In genomic region chr4:76687730-76688441, GRCh38 we compare ENCODE assay signal across 13 cellular contexts.
DNase-seq lines count a peak whose midpoint lies in the region; ATAC-seq, FAIRE-seq and TF ChIP-seq lines count a peak whose summit lies in the region.
"Had no signal": no experiment of that assay in that cellular context is flagged by ENCODE, and none has a peak within 500 bp of the region (broad histone marks: within the 10 kb centered on the region; RNA-seq: fewer than 3 reads in every experiment).

No MANE protein-coding gene starts in this region.

- no peaks in the 10 kb centered on the region for H3K9me3 Mint-ChIP-seq in endodermal cell
- H3K9me3 Mint-ChIP-seq: naive B cell had no signal

- no peaks in the 10 kb centered on the region for H3K36me3 Mint-ChIP-seq in endodermal cell (ENCODE audit: low read depth)
- H3K36me3 Mint-ChIP-seq: activated CD8-positive, alpha-beta memory T cell treated with anti-CD3 and anti-CD28 coated beads, Interleukin-2, amount 10 ng/mL, durations not matched to agents 7 days and 5 days had no signal

- H3K9ac ChIP-seq in endodermal cell (ENCODE audit: extremely low read depth, low read length, poor library complexity, severe bottlenecking), result peak overlapping the region; percentile 57

- H3K27me3 Mint-ChIP-seq in endodermal cell (ENCODE audit: insufficient read depth), result peaks cover 39% of the 10 kb centered on the region

- H3K4me1 Mint-ChIP-seq in endodermal cell, result peaks cover 37% of the 10 kb centered on the region

- no peak overlapping the region for H3K27ac Mint-ChIP-seq in endodermal cell
- H3K27ac Mint-ChIP-seq: activated CD8-positive, alpha-beta memory T cell treated with anti-CD3 and anti-CD28 coated beads, Interleukin-2, amount 10 ng/mL, durations not matched to agents 7 days and 5 days had no signal

- 45 to 63% methylated on average over 4 to 5 of the region's 5 CpGs for WGBS in endodermal cell (ENCODE audit: insufficient coverage in 1 of 2, insufficient read length in 1 of 2), 2 experiments
- 35 to 57% (median 47%) methylated on average over 5 of the region's 5 CpGs for WGBS in small intestine, 3 donors

- no peaks in the 10 kb centered on the region for H3K36me3 ChIP-seq in endodermal cell (ENCODE audit: control insufficient read depth, insufficient read depth, low read length)
- H3K36me3 ChIP-seq in small intestine (ENCODE audit: control insufficient read depth in 2 of 2, insufficient read depth in 2 of 2, low read length in 2 of 2), result peaks cover 0 to 2% of the 10 kb centered on the region in 2 donors
- H3K36me3 ChIP-seq: MG63 had no signal

- peak; percentile 21 for DNase-seq in DMS79 treated with DMSO at 0.1 percent for 48 hours (lab: John Stamatoyannopoulos, UW)
- DNase-seq in DMS79 (lab: John Stamatoyannopoulos, UW), result no peak
- DNase-seq in NCI-H748 treated with DMSO at 0.1 percent for 48 hours (lab: John Stamatoyannopoulos, UW), result peak; percentile 74
- peak; percentile 63 for DNase-seq in endodermal cell
- peak; percentile 66 for DNase-seq in small intestine
- DNase-seq in Kasumi-1 (lab: John Stamatoyannopoulos, UW), result no peak
- no peak for DNase-seq in activated T-cell treated with anti-CD3 and anti-CD28 coated beads, Interleukin-2, amount 50 U/mL, for 1 hour
- DNase-seq: activated CD8-positive, alpha-beta memory T cell treated with anti-CD3 and anti-CD28 coated beads, Interleukin-2, amount 10 ng/mL, durations not matched to agents 7 days and 5 days; MG63; naive B cell; stimulated activated CD4-positive, alpha-beta T cell treated with anti-CD3 and anti-CD28 coated beads, Interleukin-2, amount 100 ng/mL, for 24 hours had no signal

- H3K4me3 ChIP-seq in endodermal cell (ENCODE audit: low read length) (peak overlapping the region; percentile 96), small intestine (ENCODE audit: low read depth in 1 of 2, low read length in 2 of 2) (no peak overlapping the region)
- H3K4me3 ChIP-seq: MG63 had no signal

- peaks cover 23% of the 10 kb centered on the region for H3K4me1 ChIP-seq in endodermal cell (ENCODE audit: control insufficient read depth, insufficient read depth, low read length)
- H3K4me1 ChIP-seq in small intestine (ENCODE audit: control insufficient read depth in 2 of 2, insufficient read depth in 1 of 2, low read depth in 1 of 2, low read length in 1 of 2), result no peaks in the 10 kb centered on the region

- H3K27ac ChIP-seq in endodermal cell (ENCODE audit: low read depth, low read length), result no peak overlapping the region
- peak overlapping the region; percentile 32 to 60 for H3K27ac ChIP-seq in small intestine (ENCODE audit: low read depth in 1 of 2, low read length in 1 of 2)

- FAIRE-seq in small intestine (lab: Jason Lieb, UNC), result no peak
- FAIRE-seq: A204.1 had no signal

- H3K4me3 Mint-ChIP-seq in endodermal cell, result peak overlapping the region; percentile 67
- H3K4me3 Mint-ChIP-seq: activated CD8-positive, alpha-beta memory T cell treated with anti-CD3 and anti-CD28 coated beads, Interleukin-2, amount 10 ng/mL, durations not matched to agents 7 days and 5 days had no signal

- no peak for ATAC-seq in HG03469 (IDR thresholded peaks at IDR 0.05; ENCODE audit: unreplicated experiment)
- ATAC-seq: activated CD8-positive, alpha-beta memory T cell treated with anti-CD3 and anti-CD28 coated beads, Interleukin-2, amount 10 ng/mL, durations not matched to agents 7 days and 5 days had no signal

- H3K9me3 ChIP-seq in endodermal cell (ENCODE audit: control insufficient read depth, low read length) (no peaks in the 10 kb centered on the region), small intestine (ENCODE audit: control insufficient read depth, low read depth) (no peaks in the 10 kb centered on the region)
- H3K9me3 ChIP-seq: MG63 had no signal

- TF ChIP-seq CTCF in endodermal cell (conservative IDR thresholded peaks at IDR 0.05), result no peak

- H3K27me3 ChIP-seq in endodermal cell (ENCODE audit: control insufficient read depth, insufficient read depth, low read length, poor library complexity, severe bottlenecking) (peaks cover 26% of the 10 kb centered on the region), small intestine (ENCODE audit: control insufficient read depth in 2 of 2, insufficient read depth in 2 of 2, low read length in 2 of 2) (no peaks in the 10 kb centered on the region)
- H3K27me3 ChIP-seq: MG63 had no signal

Comparison
In these comparisons a context has a peak if more than half of its experiments do, and no peak if none do; other contexts are left out.
1. DNase-seq: peak in DMS79 treated with DMSO at 0.1 percent for 48 hours (single experiment), NCI-H748 treated with DMSO at 0.1 percent for 48 hours (single experiment), endodermal cell (single experiment) and small intestine (single experiment); none in DMS79 (single experiment), Kasumi-1 (0 of 2) and activated T-cell treated with anti-CD3 and anti-CD28 coated beads, Interleukin-2, amount 50 U/mL, for 1 hour (single experiment).